Comparison of ENCODE assay signal across 9 cellular contexts in genomic region chr16:69397821-69398521, GRCh38. TPM values are rescaled to one million over a fixed set of nuclear protein-coding genes. Genes with fewer than 3 reads are reported as not detected.
DNase-seq lines count a peak whose midpoint lies in the region; ATAC-seq and TF ChIP-seq lines count a peak whose summit lies in the region.
"Had no signal": no experiment of that assay in that cellular context is flagged by ENCODE, and none has a peak within 500 bp of the region (broad histone marks: within the 10 kb centered on the region; RNA-seq: fewer than 3 reads in every experiment).

No MANE protein-coding gene starts in this region.

- peak; percentile 39 for TF ChIP-seq CTCF in left lung (IDR thresholded peaks at IDR 0.05)
- peak; percentile 61 to 64 for TF ChIP-seq CTCF in tibial artery (IDR thresholded peaks at IDR 0.05)

- no peaks in the 10 kb centered on the region for H3K27me3 Mint-ChIP-seq in central memory CD8-positive, alpha-beta T cell
- H3K27me3 Mint-ChIP-seq: activated naive CD8-positive, alpha-beta T cell treated with anti-CD3 and anti-CD28 coated beads, Interleukin-2, amount 10 ng/mL, durations not matched to agents 7 days and 5 days had no signal

- H3K9me3 Mint-ChIP-seq in central memory CD8-positive, alpha-beta T cell, result no peaks in the 10 kb centered on the region
- H3K9me3 Mint-ChIP-seq: activated naive CD8-positive, alpha-beta T cell treated with anti-CD3 and anti-CD28 coated beads, Interleukin-2, amount 10 ng/mL, durations not matched to agents 7 days and 5 days had no signal

- intact Hi-C loops in left lung (cut with DNase I) (loop anchor here in 1 of 2 donors (10.0 kb wide), 1 partner anchor 357 kb away; the partner anchor contains the start of gene NOB1), tibial artery (cut with DNase I; ENCODE audit: low total_unique reads) (loop anchor here (5.0 to 10.0 kb wide), 2 partner anchors 167 to 354 kb away; partner anchors contain the start of genes NFAT5 and NOB1)

- H3K36me3 Mint-ChIP-seq in central memory CD8-positive, alpha-beta T cell (ENCODE audit: insufficient read depth), result no peaks in the 10 kb centered on the region
- H3K36me3 Mint-ChIP-seq: activated naive CD8-positive, alpha-beta T cell treated with anti-CD3 and anti-CD28 coated beads, Interleukin-2, amount 10 ng/mL, durations not matched to agents 7 days and 5 days had no signal

- no peaks in the 10 kb centered on the region for H3K9me3 ChIP-seq in left lung
- H3K9me3 ChIP-seq in tibial artery, result no peaks in the 10 kb centered on the region

- H3K4me1 Mint-ChIP-seq in central memory CD8-positive, alpha-beta T cell, result no peaks in the 10 kb centered on the region

- H3K27me3 ChIP-seq in left lung (no peaks in the 10 kb centered on the region), tibial artery (no peaks in the 10 kb centered on the region)

- H3K27ac ChIP-seq in left lung (peak overlapping the region; percentile 81 to 84), tibial artery (peak overlapping the region; percentile 34 to 49)

- H3K4me3 ChIP-seq in left lung, result no peak overlapping the region
- H3K4me3 ChIP-seq in tibial artery, result no peak overlapping the region

- H3K27ac Mint-ChIP-seq in central memory CD8-positive, alpha-beta T cell (ENCODE audit: low read depth), result peak overlapping the region; percentile 19
- H3K27ac Mint-ChIP-seq: activated naive CD8-positive, alpha-beta T cell treated with anti-CD3 and anti-CD28 coated beads, Interleukin-2, amount 10 ng/mL, durations not matched to agents 7 days and 5 days had no signal

- H3K4me1 ChIP-seq in left lung (peaks cover 26 to 47% of the 10 kb centered on the region in 2 donors), tibial artery (peaks cover 0 to 23% (median 11%) of the 10 kb centered on the region in 4 donors)

- ATAC-seq in central memory CD8-positive, alpha-beta T cell (replicated peaks; ENCODE audit: extremely low read depth, poor library complexity, severe bottlenecking), result no peak
- ATAC-seq in left lung, result peak; percentile 56
- no peak for ATAC-seq in GM18511 (IDR thresholded peaks at IDR 0.05; ENCODE audit: unreplicated experiment)
- no peak for ATAC-seq in GM18873 (IDR thresholded peaks at IDR 0.05; ENCODE audit: low FRiP score, unreplicated experiment)

- no peak overlapping the region for H3K4me3 Mint-ChIP-seq in central memory CD8-positive, alpha-beta T cell
- H3K4me3 Mint-ChIP-seq: activated naive CD8-positive, alpha-beta T cell treated with anti-CD3 and anti-CD28 coated beads, Interleukin-2, amount 10 ng/mL, durations not matched to agents 7 days and 5 days had no signal

- H3K36me3 ChIP-seq in left lung, result no peaks in the 10 kb centered on the region
- H3K36me3 ChIP-seq in tibial artery, result no peaks in the 10 kb centered on the region

- DNase-seq in NCI-H2107 treated with DMSO at 0.1 percent for 48 hours (lab: John Stamatoyannopoulos, UW; ENCODE audit: unreplicated experiment), result peak; percentile 11
- no peak for DNase-seq in NCI-H2107 (lab: John Stamatoyannopoulos, UW)
- peak; percentile 84 for DNase-seq in NCI-H460 (ENCODE audit: extremely low read depth, low read depth)
- DNase-seq in central memory CD8-positive, alpha-beta T cell (ENCODE audit: low spot score in 2 of 2), result no peak
- no peak for DNase-seq in left lung
- DNase-seq in tibial artery, result peak in 1 of 2 donors; percentile 41
- DNase-seq: activated naive CD8-positive, alpha-beta T cell treated with anti-CD3 and anti-CD28 coated beads, Interleukin-2, amount 10 ng/mL, durations not matched to agents 7 days and 5 days had no signal

RNA-seq across cellular contexts. Expression of gene TERF2, which starts 12.2 kb away (rescaled TPM):
- 10.4 and 11.1 TPM in 2 replicates for total RNA-seq in NCI-H460 (2014; rRNA removed; shearing (Covaris generic))
- 8.6 and 11.9 TPM in 2 replicates for polyA plus RNA-seq in NCI-H460 (2014; cell fraction: nucleus; rRNA removed)
- 10 to 100 TPM; 24.1 to 26.5 TPM for total RNA-seq in left lung

RNA-seq across cellular contexts. Expression of gene CYB5B, which starts 26.4 kb away (rescaled TPM):
- total RNA-seq in NCI-H460 (2014; rRNA removed; shearing (Covaris generic)), result 79.3 and 107 TPM in 2 replicates
- 33.5 and 41.9 TPM in 2 replicates for polyA plus RNA-seq in NCI-H460 (2014; cell fraction: nucleus; rRNA removed)
- 100 to 1,000 TPM; 102 to 117 TPM for total RNA-seq in left lung

RNA-seq across cellular contexts. Expression of gene TMED6, which starts 46.4 kb away (rescaled TPM):
- total RNA-seq in NCI-H460 (2014; rRNA removed; shearing (Covaris generic)), result 0.82 TPM in 1 of 2 replicates, not detected in the other
- not detected in 2 replicates for polyA plus RNA-seq in NCI-H460 (2014; cell fraction: nucleus; rRNA removed)
- total RNA-seq in left lung, result 1 to 10 TPM; 1.2 to 4.2 TPM

RNA-seq across cellular contexts. Expression of gene NIP7, which starts 58.4 kb away (rescaled TPM):
- total RNA-seq in NCI-H460 (2014; rRNA removed; shearing (Covaris generic)), result 27.1 and 32.6 TPM in 2 replicates
- polyA plus RNA-seq in NCI-H460 (2014; cell fraction: nucleus; rRNA removed), result 16.1 and 21.4 TPM in 2 replicates
- 10 to 100 TPM; 17.4 to 25.8 TPM for total RNA-seq in left lung

RNA-seq across cellular contexts. Expression of gene COG8, which starts 58.6 kb away (rescaled TPM):
- total RNA-seq in NCI-H460 (2014; rRNA removed; shearing (Covaris generic)), result 28.2 and 30.4 TPM in 2 replicates
- polyA plus RNA-seq in NCI-H460 (2014; cell fraction: nucleus; rRNA removed), result 34.8 and 36.8 TPM in 2 replicates
- total RNA-seq in left lung, result 10 to 100 TPM; 29.9 to 34.3 TPM

Comparison
In these comparisons a context has a peak if more than half of its experiments do, and no peak if none do; other contexts are left out.
1. DNase-seq: peak in NCI-H2107 treated with DMSO at 0.1 percent for 48 hours (single experiment) and NCI-H460 (single experiment); none in NCI-H2107 (single experiment), central memory CD8-positive, alpha-beta T cell (0 of 2) and left lung (0 of 2).